ENCODE assay signal across 8 cellular contexts in genomic region chr20:33664085-33664761, GRCh38. TPM values are rescaled to one million over a fixed set of nuclear protein-coding genes. Genes with fewer than 3 reads are reported as not detected.
DNase-seq lines count a peak whose midpoint lies in the region; ATAC-seq and TF ChIP-seq lines count a peak whose summit lies in the region.

No MANE protein-coding gene starts in this region.

- H3K27ac ChIP-seq in angular gyrus (ENCODE audit: low read depth, low read length) (peak overlapping the region; percentile 91), lung (ENCODE audit: low read depth in 1 of 2, low read length in 1 of 2) (peak overlapping the region; percentile 86 to 92), urinary bladder (ENCODE audit: low read depth) (peak overlapping the region; percentile 91)

- H3K27me3 ChIP-seq in lung (ENCODE audit: control insufficient read depth, insufficient read depth), result no peaks in the 10 kb centered on the region

- H3K36me3 ChIP-seq in lung (ENCODE audit: control insufficient read depth in 2 of 2, insufficient read depth in 2 of 2, low read length in 2 of 2) (peaks cover under 1 to 7% of the 10 kb centered on the region in 2 donors), urinary bladder (ENCODE audit: insufficient read depth) (peaks cover 3% of the 10 kb centered on the region)

- CTCF ChIA-PET in activated naive CD4-positive, alpha-beta T cell treated with anti-CD3 and anti-CD28 coated beads, Interleukin-2, amount 10 ng/mL, durations not matched to agents 7 days and 5 days (lab: Charles Lee), result interaction anchor here (0.6 to 1.2 kb wide), 6 partner anchors 9 to 264 kb away, joined by 3 to 5 read pairs (median 3); no protein-coding TSS in a partner anchor

- H3K4me1 ChIP-seq in lung (ENCODE audit: control insufficient read depth in 2 of 2, insufficient read depth in 2 of 2, low read length in 2 of 2) (peaks cover 0 to 22% of the 10 kb centered on the region in 2 donors), urinary bladder (ENCODE audit: insufficient read depth) (no peaks in the 10 kb centered on the region)

- no peaks in the 10 kb centered on the region for H3K27me3 Mint-ChIP-seq in activated naive CD4-positive, alpha-beta T cell treated with anti-CD3 and anti-CD28 coated beads, Interleukin-2, amount 10 ng/mL, durations not matched to agents 7 days and 5 days

- H3K36me3 Mint-ChIP-seq in activated naive CD4-positive, alpha-beta T cell treated with anti-CD3 and anti-CD28 coated beads, Interleukin-2, amount 10 ng/mL, durations not matched to agents 7 days and 5 days, result peaks cover 13% of the 10 kb centered on the region

- H3K4me3 Mint-ChIP-seq in activated naive CD4-positive, alpha-beta T cell treated with anti-CD3 and anti-CD28 coated beads, Interleukin-2, amount 10 ng/mL, durations not matched to agents 7 days and 5 days, result peak overlapping the region; percentile 78

- peaks cover 55% of the 10 kb centered on the region for H3K4me1 Mint-ChIP-seq in activated naive CD4-positive, alpha-beta T cell treated with anti-CD3 and anti-CD28 coated beads, Interleukin-2, amount 10 ng/mL, durations not matched to agents 7 days and 5 days

- WGBS in lung, 2 donors, result 52 to 57% methylated on average over 9 of the region's 9 CpGs
- 49% methylated on average over 9 of the region's 9 CpGs for WGBS in urinary bladder

- H3K4me3 ChIP-seq in lung (peak overlapping the region; percentile 46), urinary bladder (ENCODE audit: low read depth, low read length) (peak overlapping the region; percentile 53)

- DNase-seq in activated naive CD4-positive, alpha-beta T cell treated with anti-CD3 and anti-CD28 coated beads, Interleukin-2, amount 10 ng/mL, durations not matched to agents 7 days and 5 days, result no peak
- DNase-seq in activated naive CD4-positive, alpha-beta T cell (lab: John Stamatoyannopoulos, UW), result no peak
- DNase-seq in lung (ENCODE audit: low spot score) (no peak), occipital lobe (lab: John Stamatoyannopoulos, UW) (no peak), iPS-NIHi11 (ENCODE audit: low spot score) (no peak), NAMALWA (ENCODE audit: low spot score) (no peak)

- peak overlapping the region; percentile 95 for H3K27ac Mint-ChIP-seq in activated naive CD4-positive, alpha-beta T cell treated with anti-CD3 and anti-CD28 coated beads, Interleukin-2, amount 10 ng/mL, durations not matched to agents 7 days and 5 days

- no peaks in the 10 kb centered on the region for H3K9me3 ChIP-seq in lung (ENCODE audit: control insufficient read depth in 2 of 2, insufficient read depth in 1 of 2, low read length in 1 of 2)

- TF ChIP-seq CTCF in lung (IDR thresholded peaks at IDR 0.05; ENCODE audit: control extremely low read depth, extremely low read depth), result no peak

- ATAC-seq in lung (ENCODE audit: insufficient read depth, low FRiP score), result no peak

- H3K9me3 Mint-ChIP-seq in activated naive CD4-positive, alpha-beta T cell treated with anti-CD3 and anti-CD28 coated beads, Interleukin-2, amount 10 ng/mL, durations not matched to agents 7 days and 5 days, result no peaks in the 10 kb centered on the region

RNA-seq across cellular contexts. Expression of gene C20orf144, which starts 2.1 kb away (rescaled TPM):
- total RNA-seq in lung (under 1 TPM in 1 of 2 donors, not detected in 1; 0.31 TPM), urinary bladder (not detected), occipital lobe (not detected)
- polyA plus RNA-seq in lung (under 1 TPM; 0.05 to 0.08 TPM), urinary bladder (0.03 TPM)

RNA-seq across cellular contexts. Expression of gene ACTL10, which starts 2.5 kb away (rescaled TPM):
- total RNA-seq in lung, result 1 to 10 TPM in 1 of 2 donors, under 1 TPM in 1; 0.26 to 3.4 TPM
- 1 to 10 TPM; 1.3 to 3.1 TPM for polyA plus RNA-seq in lung
- 0.95 TPM for total RNA-seq in urinary bladder
- 2.5 TPM for polyA plus RNA-seq in urinary bladder
- total RNA-seq in occipital lobe, result 1.1 TPM

RNA-seq across cellular contexts. Expression of gene NECAB3, which starts 10.0 kb away (rescaled TPM):
- total RNA-seq in lung, result 100 to 1,000 TPM in 1 of 2 donors, 10 to 100 TPM in 1; 63.5 to 127 TPM
- polyA plus RNA-seq in lung, result 10 to 100 TPM; 21.2 to 80.8 TPM
- total RNA-seq in urinary bladder, result 18.6 TPM
- 33.4 TPM for polyA plus RNA-seq in urinary bladder
- 27.8 TPM for total RNA-seq in occipital lobe

RNA-seq across cellular contexts. Expression of gene E2F1, which starts 22.0 kb away (rescaled TPM):
- total RNA-seq in lung (10 to 100 TPM in 1 of 2 donors, 1 to 10 TPM in 1; 6.4 to 10.9 TPM), urinary bladder (6.6 TPM), occipital lobe (2.2 TPM)
- polyA plus RNA-seq in lung (10 to 100 TPM in 1 of 2 donors, 1 to 10 TPM in 1; 4.2 to 10.7 TPM), urinary bladder (3.5 TPM)

RNA-seq across cellular contexts. Expression of gene PXMP4, which starts 55.9 kb away (rescaled TPM):
- total RNA-seq in lung, result 10 to 100 TPM; 28.9 to 36.8 TPM
- polyA plus RNA-seq in lung, result 10 to 100 TPM; 10.2 to 24.7 TPM
- 12.2 TPM for total RNA-seq in urinary bladder
- 12.0 TPM for polyA plus RNA-seq in urinary bladder
- 12.5 TPM for total RNA-seq in occipital lobe
